Comparison of ENCODE assay signal across 12 cellular contexts in genomic region chr2:84816426-84817026, GRCh38.
DNase-seq lines count a peak whose midpoint lies in the region; ATAC-seq, FAIRE-seq and TF ChIP-seq lines count a peak whose summit lies in the region.
"Had no signal": no experiment of that assay in that cellular context is flagged by ENCODE, and none has a peak within 500 bp of the region (broad histone marks: within the 10 kb centered on the region; RNA-seq: fewer than 3 reads in every experiment).

No MANE protein-coding gene starts in this region.

- peak overlapping the region; percentile 1 for H3K4me3 Mint-ChIP-seq in activated T-helper 2 cell treated with anti-CD3 and anti-CD28 coated beads, Interferon-gamma antibody, Interleukin-2, Interleukin-4, amounts not matched to agents 10 μg/mL and 5 μg/mL and 100 μg/mL, durations not matched to agents 14 hours and 24 hours and 36 hours (ENCODE audit: low read depth)

- no peaks in the 10 kb centered on the region for H3K36me3 ChIP-seq in pancreas

- 89 to 97% methylated on average over 6 of the region's 6 CpGs for WGBS in pancreas, 2 donors

- no peaks in the 10 kb centered on the region for H3K9me3 ChIP-seq in pancreas
- H3K9me3 ChIP-seq: SK-N-SH had no signal

- no peak for FAIRE-seq in pancreas (lab: Jason Lieb, UNC)

- DNase-seq in activated T-helper 2 cell treated with anti-CD3 and anti-CD28 coated beads, Interferon-gamma antibody, Interleukin-2, Interleukin-4, amounts not matched to agents 10 μg/mL and 5 μg/mL and 100 μg/mL, durations not matched to agents 14 hours and 24 hours and 36 hours (ENCODE audit: low spot score) = no peak
- no peak for DNase-seq in pancreas
- DNase-seq in activated gamma-delta T cell treated with Interleukin-2 at 50 U/mL for 16 hours = no peak
- DNase-seq in NCI-H2107 (lab: John Stamatoyannopoulos, UW) = no peak
- no peak for DNase-seq in NCI-H2171 treated with DMSO at 0.1 percent for 48 hours (lab: John Stamatoyannopoulos, UW)
- DNase-seq: DND-41, left cardiac atrium, NCI-H1930, SK-N-SH had no signal

- peaks cover 3% of the 10 kb centered on the region for H3K9me3 Mint-ChIP-seq in activated T-helper 2 cell treated with anti-CD3 and anti-CD28 coated beads, Interferon-gamma antibody, Interleukin-2, Interleukin-4, amounts not matched to agents 10 μg/mL and 5 μg/mL and 100 μg/mL, durations not matched to agents 14 hours and 24 hours and 36 hours

- H3K4me1 Mint-ChIP-seq in activated T-helper 2 cell treated with anti-CD3 and anti-CD28 coated beads, Interferon-gamma antibody, Interleukin-2, Interleukin-4, amounts not matched to agents 10 μg/mL and 5 μg/mL and 100 μg/mL, durations not matched to agents 14 hours and 24 hours and 36 hours (ENCODE audit: low read depth) = peaks cover 29% of the 10 kb centered on the region

- no peaks in the 10 kb centered on the region for H3K4me1 ChIP-seq in pancreas

- intact Hi-C loops in activated T-helper 2 cell treated with anti-CD3 and anti-CD28 coated beads, Interferon-gamma antibody, Interleukin-2, Interleukin-4, amounts not matched to agents 10 μg/mL and 5 μg/mL and 100 μg/mL, durations not matched to agents 14 hours and 24 hours and 36 hours (cut with micrococcal nuclease) = loop anchor here (1.0 to 2.0 kb wide), 3 partner anchors 30 to 64 kb away; partner anchors contain the start of gene TRABD2A
- intact Hi-C loops in pancreas (cut with DNase I) = no loop called here

- no peaks in the 10 kb centered on the region for H3K27me3 ChIP-seq in pancreas

- H3K27ac ChIP-seq in pancreas = no peak overlapping the region

- H3K4me3 ChIP-seq in pancreas = no peak overlapping the region

- no peaks in the 10 kb centered on the region for H3K27me3 Mint-ChIP-seq in activated T-helper 2 cell treated with anti-CD3 and anti-CD28 coated beads, Interferon-gamma antibody, Interleukin-2, Interleukin-4, amounts not matched to agents 10 μg/mL and 5 μg/mL and 100 μg/mL, durations not matched to agents 14 hours and 24 hours and 36 hours (ENCODE audit: low read depth)

- peak overlapping the region; percentile 18 for H3K27ac Mint-ChIP-seq in activated T-helper 2 cell treated with anti-CD3 and anti-CD28 coated beads, Interferon-gamma antibody, Interleukin-2, Interleukin-4, amounts not matched to agents 10 μg/mL and 5 μg/mL and 100 μg/mL, durations not matched to agents 14 hours and 24 hours and 36 hours

- TF ChIP-seq CTCF in pancreas (IDR thresholded peaks at IDR 0.05) = no peak

- H3K36me3 Mint-ChIP-seq in activated T-helper 2 cell treated with anti-CD3 and anti-CD28 coated beads, Interferon-gamma antibody, Interleukin-2, Interleukin-4, amounts not matched to agents 10 μg/mL and 5 μg/mL and 100 μg/mL, durations not matched to agents 14 hours and 24 hours and 36 hours (ENCODE audit: low read depth) = peaks cover 8% of the 10 kb centered on the region

- ATAC-seq in GM18517 (IDR thresholded peaks at IDR 0.05; ENCODE audit: unreplicated experiment) (peak; percentile 80), GM19467 (IDR thresholded peaks at IDR 0.05; ENCODE audit: unreplicated experiment) (peak; percentile 70), HG03045 (IDR thresholded peaks at IDR 0.05; ENCODE audit: unreplicated experiment) (peak; percentile 72), pancreas (no peak)
- ATAC-seq: left cardiac atrium had no signal

Comparison
In these comparisons a context has a peak if more than half of its experiments do, and no peak if none do; other contexts are left out.
1. ATAC-seq: peak in GM18517 (single experiment), GM19467 (single experiment) and HG03045 (single experiment); none in pancreas (0 of 4).